ENCODE assay signal across 8 cellular contexts in genomic region chr4:168440442-168441264, GRCh38. TPM values are rescaled to one million over a fixed set of nuclear protein-coding genes. Genes with fewer than 3 reads are reported as not detected.
DNase-seq lines count a peak whose midpoint lies in the region; ATAC-seq and TF ChIP-seq lines count a peak whose summit lies in the region.

No MANE protein-coding gene starts in this region.

- no peak for TF ChIP-seq CTCF in natural killer cell (IDR thresholded peaks at IDR 0.05)

- H2BK15ac ChIP-seq in mesendoderm (replicated peaks; ENCODE audit: low read depth) = no peak overlapping the region

- peaks cover 10 to 23% of the 10 kb centered on the region in 2 donors for H3K4me1 Mint-ChIP-seq in natural killer cell

- H2AK5ac ChIP-seq in mesendoderm (ENCODE audit: low read length) = no peak overlapping the region

- H3K4me3 ChIP-seq in mesendoderm (ENCODE audit: low read length) = no peak overlapping the region
- H3K4me3 ChIP-seq in effector memory CD4-positive, alpha-beta T cell (ENCODE audit: insufficient read depth, low read depth, low read length, poor library complexity, severe bottlenecking) = no peak overlapping the region

- H4K5ac ChIP-seq in mesendoderm (ENCODE audit: low read length) = no peak overlapping the region

- intact Hi-C loops in natural killer cell (cut with micrococcal nuclease) = no loop called here
- intact Hi-C loops in Right ventricle myocardium inferior (cut with DNase I) = no loop called here

- H3K4me3 Mint-ChIP-seq in natural killer cell = no peak overlapping the region

- H3K9me3 Mint-ChIP-seq in natural killer cell = no peaks in the 10 kb centered on the region

- no peak overlapping the region for H3K27ac ChIP-seq in mesendoderm (ENCODE audit: low read depth, low read length)
- no peak overlapping the region for H3K27ac ChIP-seq in effector memory CD4-positive, alpha-beta T cell (ENCODE audit: insufficient read depth, low read length, poor library complexity, severe bottlenecking)

- DNase-seq in RPMI7951 (ENCODE audit: low read depth) (peak; percentile 78), mesendoderm (peak; percentile 71), natural killer cell (no peak), NCI-H2081 treated with DMSO at 0.1 percent for 48 hours (lab: John Stamatoyannopoulos, UW) (no peak), Right ventricle myocardium inferior (ENCODE audit: missing footprints) (no peak)
- DNase-seq in effector memory CD4-positive, alpha-beta T cell = no peak

- no peaks in the 10 kb centered on the region for H3K9me3 ChIP-seq in effector memory CD4-positive, alpha-beta T cell (ENCODE audit: control insufficient read depth, low read length)

- no peak overlapping the region for H3K56ac ChIP-seq in mesendoderm (ENCODE audit: low read length)

- H2BK5ac ChIP-seq in mesendoderm (ENCODE audit: low read length) = no peak overlapping the region

- ATAC-seq in GM18873 (IDR thresholded peaks at IDR 0.05; ENCODE audit: low FRiP score, unreplicated experiment) (peak; percentile 100), HG02885 (IDR thresholded peaks at IDR 0.05; ENCODE audit: poor library complexity, unreplicated experiment) (peak; percentile 76), natural killer cell (no peak), Right ventricle myocardium inferior (no peak)

- no peak overlapping the region for H3K4ac ChIP-seq in mesendoderm (ENCODE audit: low read depth, low read length)

- no peaks in the 10 kb centered on the region for H3K27me3 ChIP-seq in mesendoderm (ENCODE audit: insufficient read depth, low read length, poor library complexity)
- H3K27me3 ChIP-seq in effector memory CD4-positive, alpha-beta T cell (replicated peaks; ENCODE audit: control insufficient read depth, insufficient read depth, low read length, poor library complexity, severe bottlenecking) = no peaks in the 10 kb centered on the region

- H3K27me3 Mint-ChIP-seq in natural killer cell (ENCODE audit: low read depth in 2 of 2) = no peaks in the 10 kb centered on the region

- H3K36me3 Mint-ChIP-seq in natural killer cell = peaks cover 13% of the 10 kb centered on the region

- H3K18ac ChIP-seq in mesendoderm (ENCODE audit: low read length) = no peak overlapping the region

- no CpG with 5 or more reads among the region's 4 CpGs for WGBS in mesendoderm (ENCODE audit: extremely low coverage, insufficient coverage, low lambda C conversion rate)

- H3K79me2 ChIP-seq in mesendoderm (ENCODE audit: control insufficient read depth, insufficient read depth, low read length) = no peaks in the 10 kb centered on the region

- H3K79me1 ChIP-seq in mesendoderm (ENCODE audit: low read length) = no peaks in the 10 kb centered on the region

- no peak overlapping the region for H3K9ac ChIP-seq in mesendoderm (ENCODE audit: low read length)

- peak overlapping the region in 1 of 2 donors; percentile 4 for H3K27ac Mint-ChIP-seq in natural killer cell

- H3K23ac ChIP-seq in mesendoderm (ENCODE audit: low read length) = no peak overlapping the region

- no peak overlapping the region for H3K4me2 ChIP-seq in mesendoderm (ENCODE audit: low read length)

- no peaks in the 10 kb centered on the region for H3K36me3 ChIP-seq in mesendoderm (ENCODE audit: control insufficient read depth, insufficient read depth, low read length)
- H3K36me3 ChIP-seq in effector memory CD4-positive, alpha-beta T cell (ENCODE audit: control insufficient read depth, insufficient read depth, low read length) = peaks cover 21% of the 10 kb centered on the region

- no peak overlapping the region for H2BK120ac ChIP-seq in mesendoderm (ENCODE audit: low read depth, low read length)

- no peaks in the 10 kb centered on the region for H3K4me1 ChIP-seq in mesendoderm (ENCODE audit: control insufficient read depth, low read depth, low read length)
- H3K4me1 ChIP-seq in effector memory CD4-positive, alpha-beta T cell (ENCODE audit: control insufficient read depth, insufficient read depth, low read length, poor library complexity, severe bottlenecking) = no peaks in the 10 kb centered on the region

- H4K8ac ChIP-seq in mesendoderm (ENCODE audit: low read depth, low read length) = no peak overlapping the region

RNA-seq across cellular contexts. Expression of gene DDX60L, which starts 39.6 kb away (rescaled TPM):
- total RNA-seq in RPMI7951 (2014; rRNA removed; shearing (Covaris generic)) = 11.5 and 11.8 TPM in 2 replicates
- polyA plus RNA-seq in mesendoderm (2013, experiment 1 of 2) = 0.07 TPM
- polyA plus RNA-seq in mesendoderm (2013, experiment 2 of 2) = 0.15 TPM
- total RNA-seq in natural killer cell (10 to 100 TPM; 45.1 to 62.7 (median 47.5) TPM), Right ventricle myocardium inferior (8.6 TPM)

RNA-seq across cellular contexts. Expression of gene PALLD, which starts 56.2 kb away (rescaled TPM):
- total RNA-seq in RPMI7951 (2014; rRNA removed; shearing (Covaris generic)) = 40.0 and 44.5 TPM in 2 replicates
- polyA plus RNA-seq in mesendoderm (2013, experiment 1 of 2) = 6.6 TPM
- polyA plus RNA-seq in mesendoderm (2013, experiment 2 of 2) = 6.9 TPM
- total RNA-seq in natural killer cell = 10 to 100 TPM; 15.1 to 25.4 (median 22.8) TPM
- total RNA-seq in Right ventricle myocardium inferior = 977 TPM

Comparison
In these comparisons a context has a peak if more than half of its experiments do, and no peak if none do; other contexts are left out.
1. ATAC-seq: peak in GM18873 (single experiment) and HG02885 (single experiment); none in natural killer cell (0 of 3) and Right ventricle myocardium inferior (single experiment).
2. DNase-seq: peak in RPMI7951 (single experiment) and mesendoderm (single experiment); none in natural killer cell (single experiment), effector memory CD4-positive, alpha-beta T cell (0 of 3), NCI-H2081 treated with DMSO at 0.1 percent for 48 hours (single experiment) and Right ventricle myocardium inferior (single experiment).
3. RNA of gene PALLD, which starts 56.2 kb away (total RNA-seq): 977 TPM in Right ventricle myocardium inferior (single experiment); 40.0 to 44.5 TPM in RPMI7951 and 15.1 to 25.4 TPM in natural killer cell; every median in the first group is over 10 times any median in the second.